In genomic region chr2:9267286-9267685, GRCh38 we compare ENCODE assay signal across 8 cellular contexts.
DNase-seq lines count a peak whose midpoint lies in the region; ATAC-seq, FAIRE-seq and TF ChIP-seq lines count a peak whose summit lies in the region.
"Not testable (repeated sequence)": the region's sequence is repeated elsewhere in the genome, so short reads cannot be mapped to it uniquely, and the experiment has no call there.

No MANE protein-coding gene starts in this region.

- ATAC-seq in Panc1, SK-N-SH treated with all-trans-retinoic acid at 6 μM for 48 hours, K562: not testable (repeated sequence)

- H3K9me3 ChIP-seq in HEK293 (ENCODE audit: control insufficient read depth, insufficient read depth, low read depth, low read length); Panc1 (ENCODE audit: control insufficient read depth, insufficient read depth, low read depth, low read length); K562 (replicated peaks; ENCODE audit: control insufficient read depth, insufficient read depth, low read depth, low read length); left ventricle myocardium inferior (replicated peaks): not testable (repeated sequence)

- not testable (repeated sequence) for TF ChIP-seq RAD21 in K562 (CRISPR knock-in tag; conservative IDR thresholded peaks at IDR 0.05 in 1 of 2, IDR thresholded peaks at IDR 0.05 in 1 of 2)

- TF ChIP-seq CTCF in HEK293 (tag by site-specific recombination; IDR thresholded peaks at IDR 0.05); Panc1 (IDR thresholded peaks at IDR 0.05); K562 (IDR thresholded peaks at IDR 0.05 in 2 of 3, conservative IDR thresholded peaks at IDR 0.05 in 1 of 3; ENCODE audit: insufficient read depth in 2 of 3, low read depth in 1 of 3, low read length in 3 of 3); MCF 10A (IDR thresholded peaks at IDR 0.05; ENCODE audit: unreplicated experiment); left ventricle myocardium inferior (IDR thresholded peaks at IDR 0.05; ENCODE audit: borderline replicate concordance); nephron (IDR thresholded peaks at IDR 0.05; ENCODE audit: unreplicated experiment in 3 of 3); osteocyte (IDR thresholded peaks at IDR 0.05): not testable (repeated sequence)

- H3K27ac Mint-ChIP-seq in MCF 10A (ENCODE audit: low read depth, unreplicated experiment) (peak overlapping the region; percentile 83), nephron (peak overlapping the region in 2 of 3 experiments; percentile 9 to 89), osteocyte (ENCODE audit: unreplicated experiment) (peak overlapping the region; percentile 96)

- not testable (repeated sequence) for DNase-seq in Panc1 (ENCODE audit: low read depth, low spot score); K562 (ENCODE audit: extremely low read depth in 1 of 4, low spot score in 3 of 4); MCF 10A (ENCODE audit: unreplicated experiment); left ventricle myocardium inferior; osteocyte (ENCODE audit: extremely low spot score, unreplicated experiment)

- TF ChIP-seq POLR2A in K562 (conservative IDR thresholded peaks at IDR 0.05): not testable (repeated sequence)

- intact Hi-C loops in Panc1 (cut with micrococcal nuclease; ENCODE audit: unreplicated experiment); K562 (cut with micrococcal nuclease); MCF 10A (cut with micrococcal nuclease): not testable (repeated sequence)
- intact Hi-C loops in left ventricle myocardium inferior (cut with micrococcal nuclease): loop anchor here (10.0 kb wide), 1 partner anchor 58 kb away; no protein-coding TSS in a partner anchor

- not testable (repeated sequence) for H3K9ac ChIP-seq in K562 (ENCODE audit: insufficient read depth in 1 of 2, low read depth in 2 of 2, low read length in 2 of 2)

- H2AFZ ChIP-seq in K562 (ENCODE audit: low read depth, low read length): not testable (repeated sequence)

- H3K36me3 Mint-ChIP-seq in MCF 10A (ENCODE audit: insufficient read depth, unreplicated experiment): peaks cover 11% of the 10 kb centered on the region
- peaks cover 11% of the 10 kb centered on the region for H3K36me3 Mint-ChIP-seq in nephron (ENCODE audit: low read depth)
- not testable (repeated sequence) for H3K36me3 Mint-ChIP-seq in osteocyte (ENCODE audit: unreplicated experiment)

- BruUV-seq in Panc1 (replicated peaks; lab: Mats Ljungman, UMichigan); K562 (replicated peaks; lab: Mats Ljungman, UMichigan); MCF 10A (replicated peaks; lab: Mats Ljungman, UMichigan): not testable (repeated sequence)

- not testable (repeated sequence) for H3K4me3 ChIP-seq in HEK293 (ENCODE audit: low read depth, low read length); Panc1 (ENCODE audit: low read depth in 2 of 2, low read length in 2 of 2); K562; left ventricle myocardium inferior

- H3K4me1 ChIP-seq in HEK293 (ENCODE audit: control insufficient read depth, insufficient read depth, low read length): not testable (repeated sequence)
- H3K4me1 ChIP-seq in Panc1 (ENCODE audit: control insufficient read depth, insufficient read depth, low read length) (peaks cover 63% of the 10 kb centered on the region), K562 (replicated peaks in 1 of 2; ENCODE audit: control insufficient read depth in 2 of 2, insufficient read depth in 2 of 2, low read length in 2 of 2) (peaks cover 0 to 12% of the 10 kb centered on the region in 2 experiments; a peak in 1 of 5 replicates), left ventricle myocardium inferior (peaks cover 70% of the 10 kb centered on the region)

- not testable (repeated sequence) for H3K79me2 ChIP-seq in K562 (ENCODE audit: control insufficient read depth, insufficient read depth, low read length)

- 78% methylated on average over 3 of the region's 3 CpGs for WGBS in K562 (ENCODE audit: insufficient coverage, low coverage, missing lambda C conversion rate)

- H3K27me3 Mint-ChIP-seq in MCF 10A (ENCODE audit: insufficient read depth, unreplicated experiment); nephron (ENCODE audit: low read depth); osteocyte (ENCODE audit: unreplicated experiment): not testable (repeated sequence)

- not testable (repeated sequence) for FAIRE-seq in K562 (lab: Jason Lieb, UNC)

- H3K4me1 Mint-ChIP-seq in MCF 10A (ENCODE audit: insufficient read depth, unreplicated experiment) (peaks cover 22% of the 10 kb centered on the region), nephron (peaks cover 69% of the 10 kb centered on the region), osteocyte (ENCODE audit: unreplicated experiment) (peaks cover 80% of the 10 kb centered on the region)

- not testable (repeated sequence) for H4K20me1 ChIP-seq in K562 (replicated peaks; ENCODE audit: control insufficient read depth, insufficient read depth, low read length)

- H3K27ac ChIP-seq in HEK293 (ENCODE audit: extremely low read depth, low read depth, low read length); K562 (ENCODE audit: extremely low read depth, low read depth, low read length): not testable (repeated sequence)
- peak overlapping the region; percentile 75; the same call in 1 of the 2 replicates for H3K27ac ChIP-seq in Panc1 (ENCODE audit: low read length)
- peak overlapping the region; percentile 90 for H3K27ac ChIP-seq in left ventricle myocardium inferior (replicated peaks)

- H3K4me3 Mint-ChIP-seq in MCF 10A (ENCODE audit: unreplicated experiment); nephron; osteocyte (ENCODE audit: unreplicated experiment): not testable (repeated sequence)

- not testable (repeated sequence) for H3K9me1 ChIP-seq in K562 (ENCODE audit: control insufficient read depth, insufficient read depth, low read length)

- POLR2A ChIA-PET in HEK293 (lab: Yijun Ruan, JAX) (interaction anchor here (0.6 kb wide), 1 partner anchor 350 kb away, joined by 4 read pairs; no protein-coding TSS in a partner anchor), K562 (lab: Yijun Ruan, JAX) (interaction anchor here (1.1 kb wide), 1 partner anchor 8 kb away, joined by 5 read pairs; no protein-coding TSS in a partner anchor), MCF 10A (lab: Yijun Ruan, JAX) (interaction anchor here (0.7 to 1.1 kb wide), 2 partner anchors 18 to 1176 kb away, joined by 3 to 4 read pairs; no protein-coding TSS in a partner anchor)
- POLR2A ChIA-PET in Panc1 (lab: Charles Lee): not testable (repeated sequence)

- not testable (repeated sequence) for H3K36me3 ChIP-seq in HEK293 (ENCODE audit: control insufficient read depth in 2 of 2, insufficient read depth in 1 of 2, low read length in 2 of 2); Panc1 (ENCODE audit: control insufficient read depth, insufficient read depth, low read length); K562 (ENCODE audit: control insufficient read depth, insufficient read depth, low read length); left ventricle myocardium inferior

- not testable (repeated sequence) for TF ChIP-seq EP300 in K562 (IDR thresholded peaks at IDR 0.05; ENCODE audit: low read length)

- not testable (repeated sequence) for H3K9me3 Mint-ChIP-seq in MCF 10A (ENCODE audit: unreplicated experiment); osteocyte (ENCODE audit: unreplicated experiment)
- H3K9me3 Mint-ChIP-seq in nephron: peaks cover 10% of the 10 kb centered on the region

- in situ Hi-C loops in Panc1 (cut with HindIII; ENCODE audit: low pct_unique_long_range_greater_than_20kb, low sequenced_read_pairs); K562 (cut with MboI): not testable (repeated sequence)

- H3K4me2 ChIP-seq in K562 (ENCODE audit: insufficient read depth, low read length): not testable (repeated sequence)

- H3K27me3 ChIP-seq in Panc1 (ENCODE audit: control insufficient read depth, insufficient read depth, low read length); left ventricle myocardium inferior (ENCODE audit: low read depth): not testable (repeated sequence)
- H3K27me3 ChIP-seq in K562 (ENCODE audit: control insufficient read depth in 2 of 2, insufficient read depth in 2 of 2, low read length in 2 of 2): peaks cover under 1 to 14% of the 10 kb centered on the region in 2 experiments; a peak in 3 of 5 replicates

- CTCF ChIA-PET in HEK293 (lab: Yijun Ruan, JAX): interaction anchor here (0.8 kb wide), 1 partner anchor 11 kb away, joined by 4 read pairs; no protein-coding TSS in a partner anchor
- CTCF ChIA-PET in Panc1 (lab: Charles Lee); K562 (lab: Yijun Ruan, JAX; ENCODE audit: low intra/inter-chr PET ratio); MCF 10A (lab: Yijun Ruan, JAX): not testable (repeated sequence)

TF ChIP-seq in HEK293, 187 proteins besides CTCF, POLR2A, EP300 and RAD21:
- TF ChIP-seq ZNF146 (tag by site-specific recombination; IDR thresholded peaks at IDR 0.05): peak; percentile 78
TF ChIP-seq in HEK293: peak in this region for 1; not testable (repeated sequence) for 186.

TF ChIP-seq in SK-N-SH treated with all-trans-retinoic acid at 6 μM for 48 hours, 23 proteins besides CTCF, POLR2A, EP300 and RAD21:
- peak; percentile 83 for TF ChIP-seq ZNF8 (CRISPR knock-in tag; IDR thresholded peaks at IDR 0.05)

TF ChIP-seq in K562, 482 proteins besides CTCF, POLR2A, EP300 and RAD21:
- peak; percentile 66 for TF ChIP-seq ZNF146 (CRISPR knock-in tag; IDR thresholded peaks at IDR 0.05; ENCODE audit: unreplicated experiment)
